ENCODE assay signal across 8 cellular contexts in the genomic region with DNA sequence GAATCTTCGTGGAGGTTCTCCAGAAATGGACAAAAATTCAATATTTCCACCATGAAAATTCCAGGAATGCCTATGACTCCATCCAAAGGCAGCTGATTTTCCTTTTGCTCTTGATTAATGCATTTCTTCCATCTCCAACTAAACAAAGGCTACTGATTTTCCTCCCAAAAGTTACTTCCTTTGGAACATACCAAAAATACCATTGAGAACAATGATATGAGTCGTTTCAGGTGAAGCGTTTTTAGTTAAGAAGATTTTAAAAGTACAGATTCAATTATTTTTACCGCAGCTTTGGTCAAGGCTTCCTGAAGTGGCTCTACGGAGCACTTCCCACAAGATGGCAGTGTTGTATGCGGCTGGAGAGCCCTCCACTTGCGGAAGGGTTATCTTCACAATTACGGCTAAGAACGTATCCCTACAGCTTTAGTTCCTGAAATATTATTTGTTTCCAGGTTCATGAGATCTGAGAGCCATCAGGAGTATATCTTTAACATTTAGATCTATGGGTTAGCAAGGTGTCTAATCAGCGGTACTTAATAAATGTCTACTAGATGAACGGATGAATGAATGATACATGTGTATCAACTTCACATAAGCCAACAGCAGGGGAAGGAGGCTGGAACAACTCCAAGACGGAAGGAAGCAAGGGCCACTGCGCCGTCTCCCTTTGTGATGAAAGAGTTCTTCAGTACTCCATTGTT. TPM values are rescaled to one million over a fixed set of nuclear protein-coding genes. Genes with fewer than 3 reads are reported as not detected.
DNase-seq lines count a peak whose midpoint lies in the region; ATAC-seq and TF ChIP-seq lines count a peak whose summit lies in the region.

No MANE protein-coding gene starts in this region.

- peak; percentile 6 to 62 (median 21) for DNase-seq in CD4-positive, CD25-positive, alpha-beta regulatory T cell
- peak; percentile 81 for DNase-seq in GM23248
- DNase-seq in NCI-H510A treated with DMSO at 0.1 percent for 48 hours (lab: John Stamatoyannopoulos, UW): peak; percentile 27
- DNase-seq in activated T-cell treated with anti-CD3 and anti-CD28 coated beads for 1 hour (ENCODE audit: low read depth): peak; percentile 7
- DNase-seq in fibroblast of pulmonary artery (ENCODE audit: low read depth): peak; percentile 86
- peak; percentile 64 for DNase-seq in natural killer cell treated with Interleukin-12 subunit alpha and Interleukin-12 subunit beta and Interleukin-15 and Interleukin-18, amount 100 ng/mL, for 72 hours (ENCODE audit: low spot score)
- DNase-seq in tibial artery: peak; percentile 51 to 66

- no peak overlapping the region for H3K4me3 ChIP-seq in CD4-positive, CD25-positive, alpha-beta regulatory T cell (ENCODE audit: low read depth, low read length)
- H3K4me3 ChIP-seq in GM23248 (peak overlapping the region; percentile 65), fibroblast of pulmonary artery (replicated peaks; ENCODE audit: low read depth, low read length) (peak overlapping the region; percentile 13), tibial artery (peak overlapping the region; percentile 7 to 24)

- no peak overlapping the region for H3K4me3 Mint-ChIP-seq in CD4-positive, CD25-positive, alpha-beta regulatory T cell
- H3K4me3 Mint-ChIP-seq in natural killer cell treated with Interleukin-12 subunit alpha and Interleukin-12 subunit beta and Interleukin-15 and Interleukin-18, amount 100 ng/mL, for 72 hours: no peak overlapping the region

- H3K4me2 ChIP-seq in GM23248 (ENCODE audit: unreplicated experiment): peak overlapping the region; percentile 86

- in situ Hi-C loops in GM23248 (cut with MboI): loop anchor here (10.0 kb wide), 1 partner anchor 114 kb away; no protein-coding TSS in a partner anchor

- no peaks in the 10 kb centered on the region for H3K79me2 ChIP-seq in GM23248 (ENCODE audit: insufficient read depth)

- H3K9me2 ChIP-seq in GM23248 (ENCODE audit: insufficient read depth): no peaks in the 10 kb centered on the region

- peak overlapping the region; percentile 43 for H3K9ac ChIP-seq in GM23248

- H3K36me3 Mint-ChIP-seq in CD4-positive, CD25-positive, alpha-beta regulatory T cell: no peaks in the 10 kb centered on the region
- no peaks in the 10 kb centered on the region for H3K36me3 Mint-ChIP-seq in natural killer cell treated with Interleukin-12 subunit alpha and Interleukin-12 subunit beta and Interleukin-15 and Interleukin-18, amount 100 ng/mL, for 72 hours

- H3K27ac ChIP-seq in CD4-positive, CD25-positive, alpha-beta regulatory T cell (ENCODE audit: insufficient read depth, low read length, poor library complexity, severe bottlenecking): no peak overlapping the region
- H3K27ac ChIP-seq in GM23248 (peak overlapping the region; percentile 35), tibial artery (no peak overlapping the region)

- no peaks in the 10 kb centered on the region; the same call in 1 of the 2 replicates for H3F3A ChIP-seq in GM23248 (ENCODE audit: insufficient read depth)

- ATAC-seq in CD4-positive, CD25-positive, alpha-beta regulatory T cell (ENCODE audit: low read depth in 2 of 2): peak; percentile 34 to 43
- ATAC-seq in natural killer cell treated with Interleukin-12 subunit alpha and Interleukin-12 subunit beta and Interleukin-15 and Interleukin-18, amount 100 ng/mL, for 72 hours: no peak
- ATAC-seq in HG03520 (IDR thresholded peaks at IDR 0.05; ENCODE audit: unreplicated experiment): no peak

- H3K27me3 ChIP-seq in CD4-positive, CD25-positive, alpha-beta regulatory T cell (ENCODE audit: control insufficient read depth, insufficient read depth, low read length): peaks cover 26% of the 10 kb centered on the region
- H3K27me3 ChIP-seq in GM23248 (replicated peaks; ENCODE audit: insufficient read depth) (no peaks in the 10 kb centered on the region), tibial artery (peaks cover 0 to 2% of the 10 kb centered on the region in 2 donors)

- H3K36me3 ChIP-seq in CD4-positive, CD25-positive, alpha-beta regulatory T cell (ENCODE audit: control insufficient read depth, insufficient read depth, low read length): no peaks in the 10 kb centered on the region
- H3K36me3 ChIP-seq in GM23248 (ENCODE audit: low read depth): no peaks in the 10 kb centered on the region
- no peaks in the 10 kb centered on the region for H3K36me3 ChIP-seq in tibial artery

- 12 to 22% methylated on average over 14 of the region's 14 CpGs for WGBS in GM23248 (ENCODE audit: low coverage in 1 of 2, low lambda C conversion rate in 2 of 2, missing lambda C conversion rate in 2 of 2), 2 experiments

- H3K27me3 Mint-ChIP-seq in CD4-positive, CD25-positive, alpha-beta regulatory T cell: peaks cover 80% of the 10 kb centered on the region
- peaks cover 39 to 68% of the 10 kb centered on the region in 2 donors for H3K27me3 Mint-ChIP-seq in natural killer cell treated with Interleukin-12 subunit alpha and Interleukin-12 subunit beta and Interleukin-15 and Interleukin-18, amount 100 ng/mL, for 72 hours

- H3K4me1 Mint-ChIP-seq in CD4-positive, CD25-positive, alpha-beta regulatory T cell: peaks cover 0 to 11% (median 8%) of the 10 kb centered on the region in 4 donors
- H3K4me1 Mint-ChIP-seq in natural killer cell treated with Interleukin-12 subunit alpha and Interleukin-12 subunit beta and Interleukin-15 and Interleukin-18, amount 100 ng/mL, for 72 hours (ENCODE audit: low read depth in 2 of 2): peaks cover 8 to 14% of the 10 kb centered on the region in 2 donors

- H3K27ac Mint-ChIP-seq in CD4-positive, CD25-positive, alpha-beta regulatory T cell: no peak overlapping the region
- no peak overlapping the region for H3K27ac Mint-ChIP-seq in natural killer cell treated with Interleukin-12 subunit alpha and Interleukin-12 subunit beta and Interleukin-15 and Interleukin-18, amount 100 ng/mL, for 72 hours

- peak; percentile 94 for TF ChIP-seq CTCF in fibroblast of pulmonary artery (IDR thresholded peaks at IDR 0.05; ENCODE audit: low read length, missing control alignments)
- TF ChIP-seq CTCF in tibial artery (IDR thresholded peaks at IDR 0.05): peak; percentile 52 to 67

- intact Hi-C loops in tibial artery (cut with DNase I; ENCODE audit: low total_unique reads): loop anchor here (10.0 kb wide), 1 partner anchor 444 kb away; no protein-coding TSS in a partner anchor

- H4K20me1 ChIP-seq in GM23248 (ENCODE audit: insufficient read depth): no peaks in the 10 kb centered on the region

- H3K4me1 ChIP-seq in CD4-positive, CD25-positive, alpha-beta regulatory T cell (ENCODE audit: control insufficient read depth, insufficient read depth, low read length, poor library complexity, severe bottlenecking): peaks cover 4% of the 10 kb centered on the region
- H3K4me1 ChIP-seq in GM23248 (ENCODE audit: insufficient read depth) (peaks cover 18% of the 10 kb centered on the region; the same call in 1 of the 2 replicates), tibial artery (peaks cover 0 to 16% (median 5%) of the 10 kb centered on the region in 4 donors)

- no peaks in the 10 kb centered on the region for H3K9me3 Mint-ChIP-seq in CD4-positive, CD25-positive, alpha-beta regulatory T cell
- no peaks in the 10 kb centered on the region for H3K9me3 Mint-ChIP-seq in natural killer cell treated with Interleukin-12 subunit alpha and Interleukin-12 subunit beta and Interleukin-15 and Interleukin-18, amount 100 ng/mL, for 72 hours

- H3K9me3 ChIP-seq in CD4-positive, CD25-positive, alpha-beta regulatory T cell (ENCODE audit: control insufficient read depth in 2 of 2, low read length in 2 of 2): no peaks in the 10 kb centered on the region
- H3K9me3 ChIP-seq in GM23248 (ENCODE audit: low read depth): no peaks in the 10 kb centered on the region
- no peaks in the 10 kb centered on the region for H3K9me3 ChIP-seq in tibial artery

- H2AFZ ChIP-seq in GM23248: peak overlapping the region; percentile 76

RNA-seq across cellular contexts. Expression of a gene that starts 35.9 kb away (rescaled TPM):
- total RNA-seq in CD4-positive, CD25-positive, alpha-beta regulatory T cell: 6.5 TPM
- 1 to 10 TPM; 3.4 to 4.9 (median 4.2) TPM for polyA plus RNA-seq in CD4-positive, CD25-positive, alpha-beta regulatory T cell
- total RNA-seq in GM23248 (2014; rRNA removed; shearing (Covaris generic)): 35.3 and 43.7 TPM in 2 replicates
- polyA plus RNA-seq in GM23248 (2016; fragmentation: Nextera tagmentation; extraction: Ambion mirVana): 30.1 and 30.5 TPM in 2 replicates
- 10 to 100 TPM; 15.4 to 22.3 TPM for total RNA-seq in natural killer cell treated with Interleukin-12 subunit alpha and Interleukin-12 subunit beta and Interleukin-15 and Interleukin-18, amount 100 ng/mL, for 72 hours

RNA-seq across cellular contexts. Expression of a gene that starts 48.5 kb away (rescaled TPM):
- 1.2 TPM for total RNA-seq in CD4-positive, CD25-positive, alpha-beta regulatory T cell
- polyA plus RNA-seq in CD4-positive, CD25-positive, alpha-beta regulatory T cell: 1 to 10 TPM in 1 of 4 donors, under 1 TPM in 3; 0.33 to 1.8 (median 0.67) TPM
- 0.38 and 1.6 TPM in 2 replicates for total RNA-seq in GM23248 (2014; rRNA removed; shearing (Covaris generic))
- polyA plus RNA-seq in GM23248 (2016; fragmentation: Nextera tagmentation; extraction: Ambion mirVana): 1.5 and 2.8 TPM in 2 replicates
- total RNA-seq in natural killer cell treated with Interleukin-12 subunit alpha and Interleukin-12 subunit beta and Interleukin-15 and Interleukin-18, amount 100 ng/mL, for 72 hours: 1 to 10 TPM in 1 of 2 donors, not detected in 1; 1.3 TPM

RNA-seq across cellular contexts. Expression of a gene that starts 48.6 kb away (rescaled TPM):
- not detected for total RNA-seq in CD4-positive, CD25-positive, alpha-beta regulatory T cell
- not detected for polyA plus RNA-seq in CD4-positive, CD25-positive, alpha-beta regulatory T cell
- total RNA-seq in GM23248 (2014; rRNA removed; shearing (Covaris generic)): 4.4 and 15.9 TPM in 2 replicates
- 6.2 and 7.0 TPM in 2 replicates for polyA plus RNA-seq in GM23248 (2016; fragmentation: Nextera tagmentation; extraction: Ambion mirVana)
- not detected for total RNA-seq in natural killer cell treated with Interleukin-12 subunit alpha and Interleukin-12 subunit beta and Interleukin-15 and Interleukin-18, amount 100 ng/mL, for 72 hours

Comparison
In these comparisons a context has a peak if more than half of its experiments do, and no peak if none do; other contexts are left out.
1. ATAC-seq: peak in CD4-positive, CD25-positive, alpha-beta regulatory T cell (2 of 2); none in natural killer cell treated with Interleukin-12 subunit alpha and Interleukin-12 subunit beta and Interleukin-15 and Interleukin-18, amount 100 ng/mL, for 72 hours (0 of 2) and HG03520 (single experiment).
2. DNase-seq: peak in every context shown above with its lines; median percentile 86 in fibroblast of pulmonary artery; 81 in GM23248; 64 in natural killer cell treated with Interleukin-12 subunit alpha and Interleukin-12 subunit beta and Interleukin-15 and Interleukin-18, amount 100 ng/mL, for 72 hours; 58 in tibial artery; 27 in NCI-H510A treated with DMSO at 0.1 percent for 48 hours; 21 in CD4-positive, CD25-positive, alpha-beta regulatory T cell; 7 in activated T-cell treated with anti-CD3 and anti-CD28 coated beads for 1 hour.